Comparison of ENCODE assay signal across 26 cellular contexts in genomic region chr14:85594217-85594616, GRCh38.
"Had no signal": no experiment of that assay in that cellular context is flagged by ENCODE, and none has a peak within 500 bp of the region (broad histone marks: within the 10 kb centered on the region; RNA-seq: fewer than 3 reads in every experiment).

No MANE protein-coding gene starts in this region.

- ATAC-seq: foreskin keratinocyte, gastroesophageal sphincter, heart left ventricle, left cardiac atrium, left lung, left ventricle myocardium superior, lower lobe of right lung, mucosa of descending colon had no signal

- H3K27ac Mint-ChIP-seq: immature natural killer cell, mesothelial cell of epicardium had no signal

- H3K36me3 ChIP-seq: esophagus muscularis mucosa, gastroesophageal sphincter, heart left ventricle, left lung, lower lobe of right lung had no signal

- H3K36me3 Mint-ChIP-seq: immature natural killer cell, naive B cell had no signal

- H3K4me3 ChIP-seq: coronary artery, dorsolateral prefrontal cortex, esophagus muscularis mucosa, gastroesophageal sphincter, heart left ventricle, hepatocyte, left lung, lower lobe of right lung, mucosa of descending colon had no signal

- H3K4me3 Mint-ChIP-seq: immature natural killer cell, mesothelial cell of epicardium, naive B cell had no signal

- H3K27me3 ChIP-seq: dorsolateral prefrontal cortex, esophagus muscularis mucosa, foreskin keratinocyte, gastroesophageal sphincter, heart left ventricle, hepatocyte, left lung had no signal

- H3K4me1 Mint-ChIP-seq: immature natural killer cell, naive B cell had no signal

- FAIRE-seq: colon, endothelial cell of umbilical vein had no signal

- DNase-seq: dermis blood vessel endothelial cell; dorsolateral prefrontal cortex; effector CD4-positive, alpha-beta T cell; effector memory CD4-positive, alpha-beta T cell; erythroblast; foreskin keratinocyte; heart left ventricle; hypothalamus; immature natural killer cell; islet precursor cell; kidney; kidney glomerular epithelial cell; left cardiac atrium; left lung; left ventricle myocardium superior; lower lobe of right lung; mesenchymal stem cell; mucosa of descending colon; naive B cell had no signal
